Comparison of ENCODE assay signal across 9 cellular contexts in genomic region chr17:50051082-50051576, GRCh38. TPM values are rescaled to one million over a fixed set of nuclear protein-coding genes. Genes with fewer than 3 reads are reported as not detected.
A peak's percentile ranks its signal among the peaks of the same experiment; 100 is the strongest.
DNase-seq lines count a peak whose midpoint lies in the region.
"Had no signal": no experiment of that assay in that cellular context is flagged by ENCODE, and none has a peak within 500 bp of the region (broad histone marks: within the 10 kb centered on the region; RNA-seq: fewer than 3 reads in every experiment).

No MANE protein-coding gene starts in this region.

- peaks cover 44% of the 10 kb centered on the region for H3K4me1 ChIP-seq in SJCRH30
- peaks cover 83% of the 10 kb centered on the region for H3K4me1 ChIP-seq in skeletal muscle satellite cell (ENCODE audit: control insufficient read depth, insufficient read depth, low read length)

- DNase-seq in H4 (ENCODE audit: low spot score) (peak; percentile 97), SJCRH30 (peak; percentile 40 to 54), amniotic stem cell (lab: John Stamatoyannopoulos, UW) (peak; percentile 36), epidermal melanocyte (ENCODE audit: insufficient read length, low spot score) (no peak), foreskin melanocyte (no peak), HuH-7 (ENCODE audit: low spot score) (no peak), substantia nigra (lab: John Stamatoyannopoulos, UW) (no peak)

- H3K27me3 ChIP-seq in SJCRH30 (no peaks in the 10 kb centered on the region), skeletal muscle satellite cell (ENCODE audit: control insufficient read depth, insufficient read depth, low read length) (no peaks in the 10 kb centered on the region)
- H3K27me3 ChIP-seq: ovary had no signal

- no peaks in the 10 kb centered on the region for H3K36me3 ChIP-seq in SJCRH30
- H3K36me3 ChIP-seq in skeletal muscle satellite cell (ENCODE audit: insufficient read depth, low read length) = no peaks in the 10 kb centered on the region
- H3K36me3 ChIP-seq: ovary had no signal

- no peaks in the 10 kb centered on the region for H3K9me3 ChIP-seq in SJCRH30 (replicated peaks)
- H3K9me3 ChIP-seq in skeletal muscle satellite cell (replicated peaks; ENCODE audit: low read length) = no peaks in the 10 kb centered on the region
- H3K9me3 ChIP-seq: ovary had no signal

- H3K4me2 ChIP-seq in skeletal muscle satellite cell (ENCODE audit: low read length) = peak overlapping the region; percentile 62

- peak overlapping the region; percentile 51 for H3K9ac ChIP-seq in skeletal muscle satellite cell (ENCODE audit: low read depth, low read length)

- no peak overlapping the region for H3K4me3 ChIP-seq in SJCRH30
- peak overlapping the region; percentile 5 for H3K4me3 ChIP-seq in skeletal muscle satellite cell (ENCODE audit: low read length)
- H3K4me3 ChIP-seq: ovary had no signal

- H3K27ac ChIP-seq in SJCRH30 (no peak overlapping the region), substantia nigra (ENCODE audit: low read depth, low read length, poor library complexity, severe bottlenecking) (no peak overlapping the region)
- H3K27ac ChIP-seq: ovary had no signal

RNA-seq across cellular contexts. Expression of gene ITGA3, which starts 4.8 kb away (rescaled TPM):
- 106 and 129 TPM in 2 replicates for total RNA-seq in H4 (2014; rRNA removed; shearing (Covaris generic))
- 2.9 and 3.7 TPM in 2 replicates for total RNA-seq in SJCRH30 (2014; rRNA removed; shearing (Covaris generic))
- total RNA-seq in skeletal muscle satellite cell (2012; rRNA removed) = 105 and 121 TPM in 2 replicates

RNA-seq across cellular contexts. Expression of gene PDK2, which starts 44.0 kb away (rescaled TPM):
- total RNA-seq in H4 (2014; rRNA removed; shearing (Covaris generic)) = 37.6 and 41.2 TPM in 2 replicates
- total RNA-seq in SJCRH30 (2014; rRNA removed; shearing (Covaris generic)) = 10.7 and 12.5 TPM in 2 replicates
- total RNA-seq in skeletal muscle satellite cell (2012; rRNA removed) = 12.9 and 17.0 TPM in 2 replicates

RNA-seq across cellular contexts. Expression of gene DLX3, which starts 56.1 kb away (rescaled TPM):
- total RNA-seq in H4 (2014; rRNA removed; shearing (Covaris generic)) = 0.17 TPM in 1 of 2 replicates, not detected in the other
- not detected in 2 replicates for total RNA-seq in SJCRH30 (2014; rRNA removed; shearing (Covaris generic))
- under 0.01 TPM in 1 of 2 replicates, not detected in the other for total RNA-seq in skeletal muscle satellite cell (2012; rRNA removed)

Comparison
In these comparisons a context has a peak if more than half of its experiments do, and no peak if none do; other contexts are left out.
1. DNase-seq: peak in H4 (single experiment), SJCRH30 (2 of 2) and amniotic stem cell (single experiment); none in epidermal melanocyte (single experiment), foreskin melanocyte (single experiment), HuH-7 (single experiment) and substantia nigra (0 of 49).
2. RNA of gene ITGA3, which starts 4.8 kb away (total RNA-seq): 106 to 129 TPM in H4; 2.9 to 3.7 TPM in SJCRH30; every median in the first group is over 10 times any median in the second.